8 cellular contexts compared by ENCODE assay signal in genomic region chr11:119100246-119100959, GRCh38. TPM values are rescaled to one million over a fixed set of nuclear protein-coding genes. Genes with fewer than 3 reads are reported as not detected.
DNase-seq lines count a peak whose midpoint lies in the region; ATAC-seq and TF ChIP-seq lines count a peak whose summit lies in the region.

No MANE protein-coding gene starts in this region.

- peak overlapping the region; percentile 96 for H3K27ac ChIP-seq in HCT116 (ENCODE audit: low read depth, low read length)
- no peak overlapping the region for H3K27ac ChIP-seq in SJSA1
- no peak overlapping the region for H3K27ac ChIP-seq in esophagus muscularis mucosa (replicated peaks in 1 of 4)

- intact Hi-C loops in Caco-2 (cut with micrococcal nuclease; ENCODE audit: unreplicated experiment) = loop anchor here (1.0 kb wide), 1 partner anchor 33 kb away; the partner anchor contains the start of gene VPS11
- intact Hi-C loops in HCT116 (cut with micrococcal nuclease) = loop anchor here (2.0 to 10.0 kb wide), 6 partner anchors 68 to 372 kb away; partner anchors contain the start of genes NLRX1 and USP2
- intact Hi-C loops in esophagus muscularis mucosa (cut with DNase I) = no loop called here
- intact Hi-C loops in posterior vena cava (cut with DNase I) = no loop called here

- peak; percentile 30 to 62 for TF ChIP-seq CTCF in Caco-2 (IDR thresholded peaks at IDR 0.05; ENCODE audit: insufficient read depth in 1 of 2, low read depth in 1 of 2, low read length in 1 of 2, severe bottlenecking in 1 of 2, unreplicated experiment in 1 of 2)
- TF ChIP-seq CTCF in HCT116 (IDR thresholded peaks at IDR 0.05 in 2 of 3, conservative IDR thresholded peaks at IDR 0.05 in 1 of 3; ENCODE audit: borderline replicate concordance in 1 of 3, insufficient read depth in 1 of 3, low read depth in 2 of 3, low read length in 2 of 3) = peak in 2 of 3 experiments; percentile 61 to 63; a peak in 4 of 6 replicates
- peak in 1 of 3 experiments; percentile 13 for TF ChIP-seq CTCF in esophagus muscularis mucosa (IDR thresholded peaks at IDR 0.05)

- H2AFZ ChIP-seq in HCT116 (ENCODE audit: low read depth, low read length, poor library complexity, severe bottlenecking) = no peak overlapping the region

- H3K4me3 Mint-ChIP-seq in Caco-2 (ENCODE audit: unreplicated experiment) = peak overlapping the region; percentile 85

- no peaks in the 10 kb centered on the region for H4K20me1 ChIP-seq in HCT116 (ENCODE audit: insufficient read depth)

- H3K9me2 ChIP-seq in HCT116 (ENCODE audit: insufficient read depth) = no peaks in the 10 kb centered on the region

- H3K4me3 ChIP-seq in Caco-2 (ENCODE audit: low read depth, low read length) = peak overlapping the region; percentile 43
- H3K4me3 ChIP-seq in HCT116 (replicated peaks in 1 of 2; ENCODE audit: low read depth in 1 of 2, low read length in 2 of 2) = peak overlapping the region; percentile 58 to 78
- peak overlapping the region; percentile 58 for H3K4me3 ChIP-seq in SJSA1
- H3K4me3 ChIP-seq in esophagus muscularis mucosa = peak overlapping the region; percentile 77 to 80 (median 78)

- no peaks in the 10 kb centered on the region for H3K9me3 Mint-ChIP-seq in Caco-2 (ENCODE audit: unreplicated experiment)

- no peak for TF ChIP-seq EP300 in esophagus muscularis mucosa (IDR thresholded peaks at IDR 0.05)

- H3K36me3 Mint-ChIP-seq in Caco-2 (ENCODE audit: insufficient read depth, unreplicated experiment) = peaks cover 65% of the 10 kb centered on the region

- peak overlapping the region; percentile 81 for H3K9ac ChIP-seq in HCT116 (ENCODE audit: low read length)

- ATAC-seq in HCT116 (0 out of 2 replicates have a peak, but pooled peaks have one; percentile 3), HG03571 (IDR thresholded peaks at IDR 0.05; ENCODE audit: unreplicated experiment) (no peak), HG02798 (IDR thresholded peaks at IDR 0.05; ENCODE audit: poor library complexity, unreplicated experiment) (no peak)

- RAD21 ChIA-PET in HCT116 (lab: Charles Lee; ENCODE audit: low non-redundant PET in 1 of 2, low total read pairs in 2 of 2, uncharacterized antibody in 2 of 2, unreplicated experiment in 2 of 2) = no interaction called here

- H3K4me1 Mint-ChIP-seq in Caco-2 (ENCODE audit: low read depth, unreplicated experiment) = peaks cover 28% of the 10 kb centered on the region

- DNase-seq in Caco-2 (peak in 1 of 2 experiments; percentile 66), HCT116 (ENCODE audit: low read depth, low spot score) (peak; percentile 61), SJSA1 (ENCODE audit: low read depth in 1 of 2, low spot score in 2 of 2) (peak in 1 of 2 experiments; percentile 24), esophagus muscularis mucosa (ENCODE audit: extremely low spot score) (no peak), posterior vena cava (ENCODE audit: low spot score) (peak; percentile 47), cortex of kidney (lab: John Stamatoyannopoulos, UW) (no peak)

- peak overlapping the region; percentile 89 for H3K4me2 ChIP-seq in HCT116 (ENCODE audit: low read length)

- H3K27me3 Mint-ChIP-seq in Caco-2 (ENCODE audit: insufficient read depth, unreplicated experiment) = no peaks in the 10 kb centered on the region

- CTCF ChIA-PET in Caco-2 (lab: Charles Lee) = no interaction called here
- CTCF ChIA-PET in HCT116 (lab: Charles Lee) = no interaction called here

- H3K9me3 ChIP-seq in Caco-2 = no peaks in the 10 kb centered on the region
- no peaks in the 10 kb centered on the region for H3K9me3 ChIP-seq in HCT116 (ENCODE audit: control insufficient read depth in 1 of 2, insufficient read depth in 1 of 2, low read depth in 1 of 2, low read length in 2 of 2)
- H3K9me3 ChIP-seq in SJSA1 (replicated peaks) = no peaks in the 10 kb centered on the region
- no peaks in the 10 kb centered on the region for H3K9me3 ChIP-seq in esophagus muscularis mucosa

- TF ChIP-seq POLR2A in HCT116 (IDR thresholded peaks at IDR 0.05; ENCODE audit: borderline replicate concordance, extremely low read depth, insufficient read depth, insufficient read length) = no peak
- TF ChIP-seq POLR2A in esophagus muscularis mucosa (IDR thresholded peaks at IDR 0.05; ENCODE audit: low read depth) = no peak

- peaks cover 3% of the 10 kb centered on the region; the same call in 1 of the 2 replicates for H3K36me3 ChIP-seq in Caco-2 (ENCODE audit: control insufficient read depth, insufficient read depth, low read length)
- peaks cover 10 to 25% of the 10 kb centered on the region in 2 experiments; a peak in 3 of 4 replicates for H3K36me3 ChIP-seq in HCT116 (ENCODE audit: control insufficient read depth in 1 of 2, insufficient read depth in 2 of 2, low read length in 2 of 2)
- peaks cover 14% of the 10 kb centered on the region; the same call in 1 of the 2 replicates for H3K36me3 ChIP-seq in SJSA1
- peaks cover 8 to 26% (median 22%) of the 10 kb centered on the region in 4 donors for H3K36me3 ChIP-seq in esophagus muscularis mucosa

- H3K27ac Mint-ChIP-seq in Caco-2 (ENCODE audit: unreplicated experiment) = peak overlapping the region; percentile 98

- BruUV-seq in Caco-2 (replicated peaks; lab: Mats Ljungman, UMichigan) (no TSS peak), HCT116 (replicated peaks; lab: Mats Ljungman, UMichigan) (no TSS peak)

- WGBS in esophagus muscularis mucosa = 50% methylated on average over 11 of the region's 11 CpGs

- H3K27me3 ChIP-seq in Caco-2 (replicated peaks; ENCODE audit: control insufficient read depth, insufficient read depth, low read length) (no peaks in the 10 kb centered on the region), HCT116 (ENCODE audit: insufficient read depth, low read length) (no peaks in the 10 kb centered on the region), SJSA1 (replicated peaks) (no peaks in the 10 kb centered on the region), esophagus muscularis mucosa (no peaks in the 10 kb centered on the region)

- POLR2A ChIA-PET in Caco-2 (lab: Charles Lee) (no interaction called here), HCT116 (lab: Charles Lee) (no interaction called here)

- H3K4me1 ChIP-seq in Caco-2 (peaks cover 19% of the 10 kb centered on the region), HCT116 (ENCODE audit: control insufficient read depth in 1 of 2, insufficient read depth in 2 of 2, low read length in 2 of 2) (peaks cover 30 to 40% of the 10 kb centered on the region in 2 experiments), SJSA1 (replicated peaks) (peaks cover 18% of the 10 kb centered on the region), esophagus muscularis mucosa (peaks cover 34 to 40% (median 35%) of the 10 kb centered on the region in 4 donors)

- peaks cover 32% of the 10 kb centered on the region for H3K79me2 ChIP-seq in HCT116 (ENCODE audit: insufficient read depth, low read length)

- TF ChIP-seq RAD21 in HCT116 (IDR thresholded peaks at IDR 0.05; ENCODE audit: low read depth) = no peak

TF ChIP-seq in HCT116, 20 proteins besides CTCF, POLR2A, EP300 and RAD21 (continues in another document):
- TF ChIP-seq ELF1 (IDR thresholded peaks at IDR 0.05; ENCODE audit: borderline replicate concordance, low read depth) = no peak
- TF ChIP-seq SRF (IDR thresholded peaks at IDR 0.05; ENCODE audit: low read depth) = no peak
- TF ChIP-seq YY1 (IDR thresholded peaks at IDR 0.05; ENCODE audit: extremely low read depth, insufficient replicate concordance, low read depth, low read length) = no peak
- no peak for TF ChIP-seq ZBTB33 (IDR thresholded peaks at IDR 0.05; ENCODE audit: extremely low read depth, insufficient replicate concordance, low read length)
- no peak for TF ChIP-seq SP1 (IDR thresholded peaks at IDR 0.05; ENCODE audit: low read depth)
- TF ChIP-seq EGR1 (IDR thresholded peaks at IDR 0.05; ENCODE audit: low read depth) = no peak
- TF ChIP-seq FOSL1 (IDR thresholded peaks at IDR 0.05; ENCODE audit: low read depth) = no peak
- TF ChIP-seq ZNF274 (IDR thresholded peaks at IDR 0.05; ENCODE audit: low read depth, low read length) = no peak

RNA-seq across cellular contexts. Expression of gene DPAGT1, which starts 1.2 kb away (rescaled TPM):
- total RNA-seq in Caco-2 (2022) = 117 and 119 TPM in 2 replicates
- total RNA-seq in HCT116 (2021; ENCODE audit: unreplicated experiment) = 45.1 TPM
- 33.2 and 36.2 TPM in 2 replicates for polyA plus RNA-seq in HCT116 (2012)
- 9.7 and 17.0 TPM in 2 replicates for total RNA-seq in SJSA1 (2014; rRNA removed; shearing (Covaris generic))
- 10 to 100 TPM; 14.2 to 28.7 (median 19.9) TPM for total RNA-seq in esophagus muscularis mucosa
- 10 to 100 TPM; 23.8 to 24.2 TPM for total RNA-seq in posterior vena cava

RNA-seq across cellular contexts. Expression of gene C2CD2L, which starts 6.7 kb away (rescaled TPM):
- total RNA-seq in Caco-2 (2022) (14.7 and 15.4 TPM in 2 replicates), HCT116 (2021; ENCODE audit: unreplicated experiment) (12.4 TPM), esophagus muscularis mucosa (10 to 100 TPM in 2 of 4 donors, 1 to 10 TPM in 2; 7.5 to 15.2 (median 9.4) TPM), posterior vena cava (1 to 10 TPM; 7.4 to 8.5 TPM)
- polyA plus RNA-seq in HCT116 (2012) = 10.3 and 12.1 TPM in 2 replicates
- 5.1 and 5.4 TPM in 2 replicates for total RNA-seq in SJSA1 (2014; rRNA removed; shearing (Covaris generic))

RNA-seq across cellular contexts. Expression of gene HMBS, which starts 15.7 kb away (rescaled TPM):
- total RNA-seq in Caco-2 (2022) (94.9 and 95.7 TPM in 2 replicates), HCT116 (2021; ENCODE audit: unreplicated experiment) (69.0 TPM), esophagus muscularis mucosa (1 to 10 TPM; 3.1 to 7.8 (median 6.1) TPM), posterior vena cava (10 to 100 TPM; 16.8 to 21.1 TPM)
- 64.7 and 73.9 TPM in 2 replicates for polyA plus RNA-seq in HCT116 (2012)
- 2.1 and 6.4 TPM in 2 replicates for total RNA-seq in SJSA1 (2014; rRNA removed; shearing (Covaris generic))

RNA-seq across cellular contexts. Expression of gene HINFP, which starts 21.0 kb away (rescaled TPM):
- 61.6 and 65.2 TPM in 2 replicates for total RNA-seq in Caco-2 (2022)
- total RNA-seq in HCT116 (2021; ENCODE audit: unreplicated experiment) = 38.1 TPM
- polyA plus RNA-seq in HCT116 (2012) = 26.4 and 30.5 TPM in 2 replicates
- total RNA-seq in SJSA1 (2014; rRNA removed; shearing (Covaris generic)) = 3.1 and 6.7 TPM in 2 replicates
- total RNA-seq in esophagus muscularis mucosa = 10 to 100 TPM; 22.8 to 30.8 (median 26.4) TPM
- total RNA-seq in posterior vena cava = 10 to 100 TPM; 10.8 to 13.4 TPM

RNA-seq across cellular contexts. Expression of gene VPS11, which starts 32.8 kb away (rescaled TPM):
- total RNA-seq in Caco-2 (2022) (43.2 and 47.7 TPM in 2 replicates), HCT116 (2021; ENCODE audit: unreplicated experiment) (20.4 TPM), esophagus muscularis mucosa (10 to 100 TPM; 27.4 to 40.2 (median 32.4) TPM), posterior vena cava (10 to 100 TPM; 24.8 to 26.6 TPM)
- 24.5 and 26.4 TPM in 2 replicates for polyA plus RNA-seq in HCT116 (2012)
- total RNA-seq in SJSA1 (2014; rRNA removed; shearing (Covaris generic)) = 5.6 and 11.2 TPM in 2 replicates

Comparison
In these comparisons a context has a peak if more than half of its experiments do, and no peak if none do; other contexts are left out.
1. DNase-seq: peak in HCT116 (single experiment) and posterior vena cava (single experiment); none in esophagus muscularis mucosa (single experiment) and cortex of kidney (single experiment).
2. intact Hi-C loops: an anchor here in Caco-2 (1.0 kb wide) and HCT116 (2.0 to 10.0 kb wide); none called in esophagus muscularis mucosa and posterior vena cava.
3. Peak in every context shown above with its lines, with median percentiles within 50 percentile points of each other: H3K4me3 ChIP-seq.